8 cellular contexts compared by ENCODE assay signal in genomic region chr19:1105217-1105872, GRCh38. TPM values are rescaled to one million over a fixed set of nuclear protein-coding genes. Genes with fewer than 3 reads are reported as not detected.
DNase-seq lines count a peak whose midpoint lies in the region; ATAC-seq and TF ChIP-seq lines count a peak whose summit lies in the region.

No MANE protein-coding gene starts in this region.

- no peak for ATAC-seq in HG02642 (IDR thresholded peaks at IDR 0.05; ENCODE audit: poor library complexity, unreplicated experiment)

- DNase-seq in GM23248 (peak; percentile 72), fibroblast of lung (ENCODE audit: low read depth in 2 of 2) (no peak), retinal pigment epithelial cell (ENCODE audit: low read depth) (no peak), SW480 (ENCODE audit: low spot score) (no peak)
- DNase-seq in T-helper 2 cell treated with Interferon-gamma antibody and Interleukin-4, amounts not matched to agents 5 μg/mL and 100 μg/mL, for 36 hours (ENCODE audit: low spot score): no peak
- no peak for DNase-seq in central memory CD4-positive, alpha-beta T cell
- no peak for DNase-seq in activated CD8-positive, alpha-beta memory T cell treated with anti-CD3 and anti-CD28 coated beads for 24 hours

- H3K36me3 ChIP-seq in GM23248 (ENCODE audit: low read depth): no peaks in the 10 kb centered on the region; the same call in 1 of the 2 replicates
- H3K36me3 ChIP-seq in fibroblast of lung (ENCODE audit: control insufficient read depth, insufficient read depth, low read length): peaks cover 38% of the 10 kb centered on the region

- H3K4me3 ChIP-seq in GM23248 (peak overlapping the region; percentile 71), fibroblast of lung (replicated peaks in 1 of 4; ENCODE audit: control extremely low read depth in 1 of 4, insufficient read depth in 1 of 4, low read depth in 3 of 4, low read length in 4 of 4) (peak overlapping the region; percentile 55 to 71 (median 64)), retinal pigment epithelial cell (ENCODE audit: low read length) (peak overlapping the region; percentile 68)

- TF ChIP-seq CTCF in fibroblast of lung (conservative IDR thresholded peaks at IDR 0.05 in 1 of 2, IDR thresholded peaks at IDR 0.05 in 1 of 2; ENCODE audit: low read depth in 1 of 2, low read length in 2 of 2) (no peak), retinal pigment epithelial cell (conservative IDR thresholded peaks at IDR 0.05; ENCODE audit: low read depth, low read length) (no peak)

- peaks cover 1% of the 10 kb centered on the region for H3K36me3 Mint-ChIP-seq in T-helper 2 cell treated with Interferon-gamma antibody and Interleukin-4, amounts not matched to agents 5 μg/mL and 100 μg/mL, for 36 hours (ENCODE audit: low read depth)

- H3K27ac ChIP-seq in GM23248: peak overlapping the region; percentile 87
- H3K27ac ChIP-seq in fibroblast of lung (ENCODE audit: insufficient read depth, low read length): peak overlapping the region; percentile 86

- no peaks in the 10 kb centered on the region for H3K27me3 ChIP-seq in GM23248 (replicated peaks; ENCODE audit: insufficient read depth)
- H3K27me3 ChIP-seq in fibroblast of lung (ENCODE audit: control insufficient read depth, insufficient read depth, low read length): no peaks in the 10 kb centered on the region

- peaks cover 25% of the 10 kb centered on the region; the same call in 1 of the 2 replicates for H3F3A ChIP-seq in GM23248 (ENCODE audit: insufficient read depth)

- 20 to 36% methylated on average over 21 to 49 of the region's 49 CpGs for WGBS in GM23248 (ENCODE audit: low coverage in 1 of 2, low lambda C conversion rate in 2 of 2, missing lambda C conversion rate in 2 of 2), 2 experiments

- H3K9me3 ChIP-seq in GM23248 (ENCODE audit: low read depth) (no peaks in the 10 kb centered on the region), fibroblast of lung (ENCODE audit: control insufficient read depth, insufficient read depth, low read depth, low read length) (no peaks in the 10 kb centered on the region)

- H3K4me1 ChIP-seq in GM23248 (ENCODE audit: insufficient read depth) (peaks cover 19% of the 10 kb centered on the region), fibroblast of lung (ENCODE audit: control insufficient read depth, extremely low read depth, insufficient read depth, low read length) (peaks cover 18% of the 10 kb centered on the region)

- H3K79me2 ChIP-seq in GM23248 (ENCODE audit: insufficient read depth) (0 out of 2 replicates have a peak, but pooled peaks cover 5% of the 10 kb centered on the region), fibroblast of lung (ENCODE audit: control insufficient read depth, insufficient read depth, low read length) (peaks cover 15% of the 10 kb centered on the region)

- no peak overlapping the region for H2AFZ ChIP-seq in GM23248
- H2AFZ ChIP-seq in fibroblast of lung (ENCODE audit: low read length): no peak overlapping the region

- H3K9me2 ChIP-seq in GM23248 (ENCODE audit: insufficient read depth): no peaks in the 10 kb centered on the region

- H3K27ac Mint-ChIP-seq in T-helper 2 cell treated with Interferon-gamma antibody and Interleukin-4, amounts not matched to agents 5 μg/mL and 100 μg/mL, for 36 hours: peak overlapping the region; percentile 45

- H4K20me1 ChIP-seq in GM23248 (ENCODE audit: insufficient read depth) (no peaks in the 10 kb centered on the region), fibroblast of lung (ENCODE audit: control insufficient read depth, extremely low read depth, insufficient read depth, low read length) (no peaks in the 10 kb centered on the region)

- no peaks in the 10 kb centered on the region for H3K9me3 Mint-ChIP-seq in T-helper 2 cell treated with Interferon-gamma antibody and Interleukin-4, amounts not matched to agents 5 μg/mL and 100 μg/mL, for 36 hours

- peak overlapping the region; percentile 73 for H3K4me3 Mint-ChIP-seq in T-helper 2 cell treated with Interferon-gamma antibody and Interleukin-4, amounts not matched to agents 5 μg/mL and 100 μg/mL, for 36 hours

- peak overlapping the region; percentile 78 for H3K4me2 ChIP-seq in GM23248 (ENCODE audit: unreplicated experiment)
- H3K4me2 ChIP-seq in fibroblast of lung (ENCODE audit: extremely low read depth, insufficient read depth, low read length): peak overlapping the region; percentile 87

- in situ Hi-C loops in GM23248 (cut with MboI): no loop called here

- H3K9ac ChIP-seq in GM23248: peak overlapping the region; percentile 88
- H3K9ac ChIP-seq in fibroblast of lung (ENCODE audit: insufficient read depth, low read length): peak overlapping the region; percentile 69

- H3K27me3 Mint-ChIP-seq in T-helper 2 cell treated with Interferon-gamma antibody and Interleukin-4, amounts not matched to agents 5 μg/mL and 100 μg/mL, for 36 hours (ENCODE audit: low read depth): no peaks in the 10 kb centered on the region

- H3K4me1 Mint-ChIP-seq in T-helper 2 cell treated with Interferon-gamma antibody and Interleukin-4, amounts not matched to agents 5 μg/mL and 100 μg/mL, for 36 hours (ENCODE audit: low read depth): peaks cover 15% of the 10 kb centered on the region

RNA-seq across cellular contexts. Expression of gene GPX4, which starts 1.6 kb away (rescaled TPM):
- 298 and 323 TPM in 2 replicates for total RNA-seq in GM23248 (2014; rRNA removed; shearing (Covaris generic))
- polyA plus RNA-seq in GM23248 (2016; fragmentation: Nextera tagmentation; extraction: Ambion mirVana) (601 and 607 TPM in 2 replicates), fibroblast of lung (325 and 473 TPM in 2 replicates)
- 428 and 430 TPM in 2 replicates for total RNA-seq in fibroblast of lung
- polyA plus RNA-seq in fibroblast of lung (2012): 392 and 625 TPM in 2 replicates
- 298 and 306 TPM in 2 replicates for polyA minus RNA-seq in fibroblast of lung (ENCODE audit: low replicate concordance)

RNA-seq across cellular contexts. Expression of gene POLR2E, which starts 10.2 kb away (rescaled TPM):
- total RNA-seq in GM23248 (2014; rRNA removed; shearing (Covaris generic)): 172 and 233 TPM in 2 replicates
- polyA plus RNA-seq in GM23248 (2016; fragmentation: Nextera tagmentation; extraction: Ambion mirVana) (336 and 347 TPM in 2 replicates), fibroblast of lung (130 and 214 TPM in 2 replicates)
- 55.2 and 55.5 TPM in 2 replicates for total RNA-seq in fibroblast of lung
- 267 and 396 TPM in 2 replicates for polyA plus RNA-seq in fibroblast of lung (2012)
- 169 and 202 TPM in 2 replicates for polyA minus RNA-seq in fibroblast of lung (ENCODE audit: low replicate concordance)

RNA-seq across cellular contexts. Expression of gene ARHGAP45, which starts 38.4 kb away (rescaled TPM):
- 1.5 and 6.3 TPM in 2 replicates for total RNA-seq in GM23248 (2014; rRNA removed; shearing (Covaris generic))
- polyA plus RNA-seq in GM23248 (2016; fragmentation: Nextera tagmentation; extraction: Ambion mirVana) (3.2 and 3.5 TPM in 2 replicates), fibroblast of lung (0.42 and 0.78 TPM in 2 replicates)
- 0.77 and 1.8 TPM in 2 replicates for total RNA-seq in fibroblast of lung
- 3.3 and 7.8 TPM in 2 replicates for polyA plus RNA-seq in fibroblast of lung (2012)
- polyA minus RNA-seq in fibroblast of lung (ENCODE audit: low replicate concordance): 0.67 and 0.90 TPM in 2 replicates
